Comparison of ENCODE assay signal across 12 cellular contexts in the genomic region with DNA sequence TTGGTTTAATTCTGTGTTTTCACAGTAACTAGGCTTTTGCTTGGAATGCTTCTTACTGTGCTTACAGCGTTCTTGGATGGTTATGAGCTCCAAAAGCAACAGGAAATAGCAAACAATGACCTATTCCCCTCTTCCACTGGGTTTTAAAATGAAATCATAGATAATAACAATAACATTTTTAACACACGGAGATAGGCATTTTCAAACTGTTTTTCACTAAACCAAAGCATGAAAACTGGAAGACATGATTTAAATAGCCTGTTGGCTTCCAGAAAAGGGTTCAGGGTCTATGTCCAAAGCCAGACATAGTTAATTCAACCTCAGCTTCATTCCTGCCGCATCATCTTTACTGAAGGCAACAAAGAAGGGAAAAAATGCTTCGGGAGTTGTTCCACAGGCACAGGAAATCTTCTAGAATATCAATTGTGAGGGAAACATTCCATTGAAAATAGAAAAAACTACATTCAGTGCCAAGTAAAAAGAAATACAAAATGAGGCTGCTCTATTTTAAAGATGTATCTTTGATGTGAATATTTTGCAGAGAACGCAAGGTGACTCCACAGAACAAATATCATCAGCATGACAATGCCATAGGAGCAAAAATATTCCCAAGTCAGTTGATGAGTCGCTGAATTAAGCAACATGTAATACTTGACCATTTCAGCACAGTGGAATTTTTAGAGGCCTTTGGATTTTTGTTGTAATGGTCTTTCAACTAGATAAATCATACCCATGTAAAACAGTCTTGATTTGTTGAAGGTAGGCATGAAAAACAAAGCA.
DNase-seq lines count a peak whose midpoint lies in the region; ATAC-seq and TF ChIP-seq lines count a peak whose summit lies in the region.
"Had no signal": no experiment of that assay in that cellular context is flagged by ENCODE, and none has a peak within 500 bp of the region (broad histone marks: within the 10 kb centered on the region; RNA-seq: fewer than 3 reads in every experiment).

No MANE protein-coding gene starts in this region.

- no peaks in the 10 kb centered on the region for H3K36me3 ChIP-seq in CD8-positive, alpha-beta memory T cell (ENCODE audit: insufficient read depth, low read length)
- H3K36me3 ChIP-seq: BLaER1 had no signal

- no peak overlapping the region; the same call in 1 of the 2 replicates for H3K4me3 ChIP-seq in AG04449 (ENCODE audit: low read depth, low read length)
- H3K4me3 ChIP-seq in CD8-positive, alpha-beta memory T cell (ENCODE audit: low read length), result no peak overlapping the region
- H3K4me3 ChIP-seq: BLaER1 had no signal

- ATAC-seq in SK-N-SH treated with all-trans-retinoic acid at 6 μM for 48 hours, result peak; percentile 76
- no peak for ATAC-seq in HG03460 (IDR thresholded peaks at IDR 0.05; ENCODE audit: unreplicated experiment)

- H3K36me3 Mint-ChIP-seq in osteocyte (ENCODE audit: unreplicated experiment), result peaks cover 42% of the 10 kb centered on the region
- peaks cover 0 to 9% (median 0%) of the 10 kb centered on the region in 3 donors for H3K36me3 Mint-ChIP-seq in CD8-positive, alpha-beta memory T cell
- H3K36me3 Mint-ChIP-seq in nephron progenitor cell (ENCODE audit: low read depth), result peaks cover 61% of the 10 kb centered on the region
- H3K36me3 Mint-ChIP-seq in T-helper 2 cell treated with Interferon-gamma antibody and Interleukin-4, amounts not matched to agents 5 μg/mL and 100 μg/mL, for 36 hours (ENCODE audit: low read depth), result no peaks in the 10 kb centered on the region

- H3K4me3 Mint-ChIP-seq in osteocyte (ENCODE audit: unreplicated experiment) (peak overlapping the region; percentile 49), nephron progenitor cell (no peak overlapping the region)
- no peak overlapping the region for H3K4me3 Mint-ChIP-seq in CD8-positive, alpha-beta memory T cell
- H3K4me3 Mint-ChIP-seq in T-helper 2 cell treated with Interferon-gamma antibody and Interleukin-4, amounts not matched to agents 5 μg/mL and 100 μg/mL, for 36 hours, result no peak overlapping the region

- CTCF ChIA-PET in AG04449 (lab: Yijun Ruan, JAX), result interaction anchor here (0.8 to 2.2 kb wide), 6 partner anchors 9 to 119 kb away, joined by 3 to 20 read pairs (median 4); partner anchors contain the start of gene NID1
- CTCF ChIA-PET in CD8-positive, alpha-beta memory T cell (lab: Charles Lee), result interaction anchor here (2.8 kb wide), 1 partner anchor 12 kb away, joined by 18 read pairs; no protein-coding TSS in a partner anchor

- H3K9me3 ChIP-seq in CD8-positive, alpha-beta memory T cell (ENCODE audit: low read length), result no peaks in the 10 kb centered on the region

- no peak overlapping the region for H3K27ac ChIP-seq in CD8-positive, alpha-beta memory T cell (ENCODE audit: low read depth, low read length)
- H3K27ac ChIP-seq: BLaER1 had no signal

- DNase-seq in AG04449 (ENCODE audit: low read depth, low spot score) (peak; percentile 72), fibroblast of peridontal ligament (ENCODE audit: extremely low read depth) (peak; percentile 77), osteocyte (ENCODE audit: extremely low spot score, unreplicated experiment) (no peak), nephron progenitor cell (no peak)
- no peak for DNase-seq in CD8-positive, alpha-beta memory T cell
- no peak for DNase-seq in T-helper 2 cell treated with Interferon-gamma antibody and Interleukin-4, amounts not matched to agents 5 μg/mL and 100 μg/mL, for 36 hours (ENCODE audit: low spot score)
- DNase-seq: activated effector memory CD4-positive, alpha-beta T cell treated with anti-CD3 and anti-CD28 coated beads, Interleukin-2, amount 50 U/mL, for 16 hours; MM.1S; NK-92 treated with Interleukin-12 subunit alpha and Interleukin-12 subunit beta, amount 100 ng/mL, for 24 hours had no signal

- H3K27ac Mint-ChIP-seq in osteocyte (ENCODE audit: unreplicated experiment), result peak overlapping the region; percentile 94
- no peak overlapping the region for H3K27ac Mint-ChIP-seq in CD8-positive, alpha-beta memory T cell
- no peak overlapping the region for H3K27ac Mint-ChIP-seq in nephron progenitor cell
- H3K27ac Mint-ChIP-seq in T-helper 2 cell treated with Interferon-gamma antibody and Interleukin-4, amounts not matched to agents 5 μg/mL and 100 μg/mL, for 36 hours, result no peak overlapping the region

- H3K9me3 Mint-ChIP-seq in osteocyte (ENCODE audit: unreplicated experiment) (peaks cover 12% of the 10 kb centered on the region), nephron progenitor cell (peaks cover 20% of the 10 kb centered on the region)
- H3K9me3 Mint-ChIP-seq in CD8-positive, alpha-beta memory T cell, result peaks cover 0 to 3% (median 2%) of the 10 kb centered on the region in 5 donors
- peaks cover 5% of the 10 kb centered on the region for H3K9me3 Mint-ChIP-seq in T-helper 2 cell treated with Interferon-gamma antibody and Interleukin-4, amounts not matched to agents 5 μg/mL and 100 μg/mL, for 36 hours

- no peaks in the 10 kb centered on the region for H3K4me1 ChIP-seq in CD8-positive, alpha-beta memory T cell (ENCODE audit: insufficient read depth, low read length)
- H3K4me1 ChIP-seq: BLaER1 had no signal

- POLR2A ChIA-PET in AG04449 (lab: Yijun Ruan, JAX), result interaction anchor here (0.9 to 1.4 kb wide), 4 partner anchors 10 to 480 kb away, joined by 3 to 10 read pairs (median 4); partner anchors contain the start of gene B3GALNT2
- POLR2A ChIA-PET in CD8-positive, alpha-beta memory T cell (lab: Charles Lee), result no interaction called here

- peaks cover 52% of the 10 kb centered on the region for H3K4me1 Mint-ChIP-seq in osteocyte (ENCODE audit: unreplicated experiment)
- no peaks in the 10 kb centered on the region for H3K4me1 Mint-ChIP-seq in CD8-positive, alpha-beta memory T cell
- no peaks in the 10 kb centered on the region for H3K4me1 Mint-ChIP-seq in nephron progenitor cell
- H3K4me1 Mint-ChIP-seq in T-helper 2 cell treated with Interferon-gamma antibody and Interleukin-4, amounts not matched to agents 5 μg/mL and 100 μg/mL, for 36 hours (ENCODE audit: low read depth), result peaks cover 5% of the 10 kb centered on the region

- no peaks in the 10 kb centered on the region for H3K27me3 ChIP-seq in CD8-positive, alpha-beta memory T cell (ENCODE audit: insufficient read depth, low read length, poor library complexity, severe bottlenecking)
- H3K27me3 ChIP-seq: BLaER1 had no signal

- TF ChIP-seq CTCF in AG04449 (IDR thresholded peaks at IDR 0.05; ENCODE audit: insufficient read depth, low read length, missing control alignments) (no peak), osteocyte (IDR thresholded peaks at IDR 0.05) (no peak), nephron progenitor cell (IDR thresholded peaks at IDR 0.05) (no peak)

- H3K27me3 Mint-ChIP-seq in osteocyte (ENCODE audit: unreplicated experiment) (no peaks in the 10 kb centered on the region), nephron progenitor cell (ENCODE audit: low read depth, poor library complexity) (no peaks in the 10 kb centered on the region)
- H3K27me3 Mint-ChIP-seq in CD8-positive, alpha-beta memory T cell, result peaks cover 0 to 1% of the 10 kb centered on the region in 2 donors
- peaks cover 26% of the 10 kb centered on the region for H3K27me3 Mint-ChIP-seq in T-helper 2 cell treated with Interferon-gamma antibody and Interleukin-4, amounts not matched to agents 5 μg/mL and 100 μg/mL, for 36 hours (ENCODE audit: low read depth)

TF ChIP-seq in SK-N-SH treated with all-trans-retinoic acid at 6 μM for 48 hours, 23 proteins besides CTCF, POLR2A, EP300 and RAD21:
- peak; percentile 64 for TF ChIP-seq ISL1 (CRISPR knock-in tag; IDR thresholded peaks at IDR 0.05)
- no peak for TF ChIP-seq PPARA (CRISPR knock-in tag; IDR thresholded peaks at IDR 0.05; ENCODE audit: borderline replicate concordance)

Comparison
In these comparisons a context has a peak if more than half of its experiments do, and no peak if none do; other contexts are left out.
1. DNase-seq: peak in AG04449 (single experiment) and fibroblast of peridontal ligament (single experiment); none in osteocyte (single experiment), CD8-positive, alpha-beta memory T cell (0 of 5), nephron progenitor cell (single experiment) and T-helper 2 cell treated with Interferon-gamma antibody and Interleukin-4, amounts not matched to agents 5 μg/mL and 100 μg/mL, for 36 hours (single experiment).